21 cellular contexts compared by ENCODE assay signal in the genomic region with DNA sequence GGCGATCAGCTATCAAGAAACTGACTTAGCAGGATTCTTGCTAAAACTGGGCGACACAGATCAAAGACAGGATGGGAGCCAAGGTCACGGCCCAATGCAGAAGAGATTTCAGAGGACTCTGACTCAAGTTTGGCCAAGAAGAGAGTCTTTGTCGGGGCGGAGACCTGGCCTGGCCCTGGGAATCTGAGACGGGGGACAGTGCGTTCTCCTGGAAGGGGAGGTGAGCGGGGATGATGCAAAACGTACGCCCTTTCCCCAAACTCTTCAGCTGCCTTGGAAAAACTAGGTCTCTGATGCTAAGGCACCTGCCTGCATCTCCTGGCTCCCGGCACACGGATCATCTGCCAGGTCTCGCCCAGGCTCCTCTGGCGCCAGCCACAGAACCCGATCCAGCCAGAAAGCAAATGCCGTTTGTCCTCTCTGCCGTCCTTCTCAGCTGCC. TPM values are rescaled to one million over a fixed set of nuclear protein-coding genes. Genes with fewer than 3 reads are reported as not detected.
"Had no signal": no experiment of that assay in that cellular context is flagged by ENCODE, and none has a peak within 500 bp of the region (broad histone marks: within the 10 kb centered on the region; RNA-seq: fewer than 3 reads in every experiment).

No MANE protein-coding gene starts in this region.

- H3K4me1 ChIP-seq: body of pancreas, left ventricle myocardium inferior, upper lobe of right lung had no signal

- H3K27ac ChIP-seq: body of pancreas, left ventricle myocardium inferior, neural progenitor cell, upper lobe of right lung had no signal

- H3K36me3 ChIP-seq: left ventricle myocardium inferior, neural progenitor cell, upper lobe of right lung had no signal

- H3K4me3 ChIP-seq: body of pancreas, left ventricle myocardium inferior, neural progenitor cell, upper lobe of right lung had no signal

- H3K9me3 ChIP-seq: body of pancreas, left ventricle myocardium inferior, upper lobe of right lung had no signal

- ATAC-seq: body of pancreas; stimulated activated naive B cell treated with anti-CD40 and anti-IgM and Interleukin-4, amounts not matched to agents 10 μg/mL and 1 μg/mL and 100 μg/mL, for 72 hours; upper lobe of right lung had no signal

- DNase-seq: activated B cell treated with CpG ODN at 0.5 μM for 24 hours; activated CD4-positive, alpha-beta T cell treated with anti-CD3 and anti-CD28 coated beads, Interleukin-2, amount 10 ng/mL, durations not matched to agents 7 days and 5 days; activated naive CD4-positive, alpha-beta T cell treated with anti-CD3 and anti-CD28 coated beads, Interleukin-2, amount 10 ng/mL, durations not matched to agents 7 days and 5 days; activated T-cell treated with anti-CD3 and anti-CD28 coated beads for 4 hours; amniotic stem cell; body of pancreas; endodermal cell; erythroblast; glutamatergic neuron; left ventricle myocardium inferior; posterior cingulate gyrus; right cardiac atrium; stimulated activated CD4-positive, alpha-beta T cell treated with anti-CD3 and anti-CD28 coated beads, Interleukin-2, amount 100 ng/mL, for 24 hours; stimulated activated naive B cell treated with anti-CD40 and anti-IgM and Interleukin-4, amounts not matched to agents 10 μg/mL and 1 μg/mL and 100 μg/mL, for 72 hours; T-helper 2 cell; upper lobe of right lung had no signal

- H3K27me3 ChIP-seq: body of pancreas, neural progenitor cell, upper lobe of right lung had no signal

RNA-seq across cellular contexts. Expression of gene TMEM221, which starts 18.8 kb away (rescaled TPM):
- total RNA-seq: activated B cell treated with CpG ODN at 0.5 μM for 24 hours; activated CD4-positive, alpha-beta T cell treated with anti-CD3 and anti-CD28 coated beads, Interleukin-2, amount 10 ng/mL, durations not matched to agents 7 days and 5 days; activated CD8-positive, alpha-beta memory T cell treated with anti-CD3 and anti-CD28 coated beads for 36 hours; activated T-helper 2 cell treated with anti-CD3 and anti-CD28 coated beads, Interferon-gamma antibody, Interleukin-2, Interleukin-4, amounts not matched to agents 10 μg/mL and 5 μg/mL and 100 μg/mL, durations not matched to agents 14 hours and 24 hours and 36 hours; dermis microvascular lymphatic vessel endothelial cell; upper lobe of right lung had no signal

RNA-seq across cellular contexts. Expression of gene NXNL1, which starts 31.0 kb away (rescaled TPM):
- total RNA-seq: activated B cell treated with CpG ODN at 0.5 μM for 24 hours; activated CD4-positive, alpha-beta T cell treated with anti-CD3 and anti-CD28 coated beads, Interleukin-2, amount 10 ng/mL, durations not matched to agents 7 days and 5 days; activated CD8-positive, alpha-beta memory T cell treated with anti-CD3 and anti-CD28 coated beads for 36 hours; activated T-helper 2 cell treated with anti-CD3 and anti-CD28 coated beads, Interferon-gamma antibody, Interleukin-2, Interleukin-4, amounts not matched to agents 10 μg/mL and 5 μg/mL and 100 μg/mL, durations not matched to agents 14 hours and 24 hours and 36 hours; body of pancreas; dermis microvascular lymphatic vessel endothelial cell; endodermal cell; upper lobe of right lung had no signal

RNA-seq across cellular contexts. Expression of gene CCDC194, which starts 35.7 kb away (rescaled TPM):
- total RNA-seq: body of pancreas, dermis microvascular lymphatic vessel endothelial cell, left ventricle myocardium inferior, subcutaneous adipose tissue had no signal
- polyA plus RNA-seq: right cardiac atrium had no signal
